8 cellular contexts compared by ENCODE assay signal in genomic region chr19:41821003-41821735, GRCh38. TPM values are rescaled to one million over a fixed set of nuclear protein-coding genes. Genes with fewer than 3 reads are reported as not detected.
DNase-seq lines count a peak whose midpoint lies in the region; ATAC-seq, FAIRE-seq and TF ChIP-seq lines count a peak whose summit lies in the region.

No MANE protein-coding gene starts in this region.

- peaks cover 0 to 5% of the 10 kb centered on the region in 2 donors for H3K27me3 ChIP-seq in body of pancreas
- H3K27me3 ChIP-seq in HepG2 (ENCODE audit: control insufficient read depth in 1 of 2, insufficient read depth in 2 of 2, low read length in 2 of 2): peaks cover 0 to 6% of the 10 kb centered on the region in 2 experiments; a peak in 1 of 5 replicates

- intact Hi-C loops in Right ventricle myocardium superior (cut with DNase I) (no loop called here), left ventricle myocardium superior (cut with micrococcal nuclease) (no loop called here), body of pancreas (cut with DNase I) (no loop called here), HepG2 (cut with micrococcal nuclease; ENCODE audit: unreplicated experiment) (loop anchor here (1.0 kb wide), 1 partner anchor 28 kb away; no protein-coding TSS in a partner anchor)

- H3K36me3 ChIP-seq in body of pancreas (replicated peaks in 1 of 2; ENCODE audit: insufficient read depth in 1 of 2, low read depth in 2 of 2): no peaks in the 10 kb centered on the region
- no peaks in the 10 kb centered on the region for H3K36me3 ChIP-seq in HepG2 (replicated peaks in 1 of 2; ENCODE audit: control insufficient read depth in 1 of 2, insufficient read depth in 2 of 2, low read length in 2 of 2)

- no peak overlapping the region for H2AFZ ChIP-seq in HepG2 (ENCODE audit: low read length)

- H4K20me1 ChIP-seq in HepG2 (ENCODE audit: insufficient read depth, low read length): no peaks in the 10 kb centered on the region

- H3K4me3 ChIP-seq in body of pancreas (no peak overlapping the region), HepG2 (replicated peaks in 1 of 3; ENCODE audit: insufficient read depth in 1 of 3, low read depth in 2 of 3, low read length in 3 of 3) (no peak overlapping the region)

- TF ChIP-seq POLR2A in body of pancreas (IDR thresholded peaks at IDR 0.05) (no peak), HepG2 (IDR thresholded peaks at IDR 0.05; ENCODE audit: insufficient read depth in 1 of 2, low read depth in 2 of 2, low read length in 2 of 2) (no peak)

- CTCF ChIA-PET in HepG2 (lab: Yijun Ruan, JAX; ENCODE audit: low intra/inter-chr PET ratio, low total read pairs): interaction anchor here (0.7 to 1.5 kb wide), 5 partner anchors 28 to 114 kb away, joined by 3 to 20 read pairs (median 4); no protein-coding TSS in a partner anchor

- FAIRE-seq in HepG2 (lab: Jason Lieb, UNC): peak; percentile 15

- POLR2A ChIA-PET in HepG2 (lab: Yijun Ruan, JAX): no interaction called here

- H3K9me3 ChIP-seq in body of pancreas (no peaks in the 10 kb centered on the region), HepG2 (ENCODE audit: low read length) (no peaks in the 10 kb centered on the region)

- H3K79me2 ChIP-seq in HepG2 (ENCODE audit: insufficient read depth, low read length): no peaks in the 10 kb centered on the region

- DNase-seq in Right ventricle myocardium superior (peak; percentile 26), left ventricle myocardium superior (no peak), NCI-H1105 treated with DMSO at 0.1 percent for 48 hours (lab: John Stamatoyannopoulos, UW) (peak; percentile 64), body of pancreas (peak; percentile 38 to 52 (median 42)), HepG2 (ENCODE audit: low spot score) (peak; percentile 41)
- peak; percentile 6 for DNase-seq in stimulated activated naive CD4-positive, alpha-beta T cell treated with Interleukin-2 at 50 U/mL for 16 hours (lab: John Stamatoyannopoulos, UW)

- BruUV-seq in HepG2 (replicated peaks; lab: Mats Ljungman, UMichigan): no TSS peak

- H3K9ac ChIP-seq in HepG2 (ENCODE audit: insufficient read depth, low read depth, low read length): no peak overlapping the region

- WGBS in body of pancreas, 2 donors: 30 to 32% methylated on average over 11 to 12 of the region's 12 CpGs
- 27% methylated on average over 11 of the region's 12 CpGs for WGBS in HepG2 (ENCODE audit: low lambda C conversion rate)

- no peaks in the 10 kb centered on the region for H3K4me1 ChIP-seq in body of pancreas
- no peaks in the 10 kb centered on the region for H3K4me1 ChIP-seq in HepG2 (ENCODE audit: insufficient read depth, low read length)

- no peak overlapping the region for H3K4me2 ChIP-seq in HepG2 (ENCODE audit: low read depth, low read length)

- in situ Hi-C loops in HepG2 (cut with HindIII; ENCODE audit: extremely low pct_ligation_motif_present, low pct_unique_long_range_greater_than_20kb): no loop called here

- peak; percentile 37 to 76 (median 70) for TF ChIP-seq CTCF in body of pancreas (IDR thresholded peaks at IDR 0.05)
- TF ChIP-seq CTCF in HepG2 (CRISPR knock-in tag; IDR thresholded peaks at IDR 0.05): peak; percentile 81

- peak; percentile 43 for ATAC-seq in Right ventricle myocardium superior (ENCODE audit: poor library complexity)
- no peak for ATAC-seq in left ventricle myocardium superior
- ATAC-seq in SK-N-SH treated with all-trans-retinoic acid at 6 μM for 48 hours: peak; percentile 82
- ATAC-seq in body of pancreas: peak; percentile 65
- ATAC-seq in HepG2: peak; percentile 80
- no peak for ATAC-seq in GM18517 (IDR thresholded peaks at IDR 0.05; ENCODE audit: unreplicated experiment)

- H3K27ac ChIP-seq in body of pancreas: no peak overlapping the region
- H3K27ac ChIP-seq in HepG2 (ENCODE audit: extremely low read length, insufficient read depth, low read length): no peak overlapping the region

- no peak for TF ChIP-seq EP300 in HepG2 (IDR thresholded peaks at IDR 0.05; ENCODE audit: low read depth in 2 of 2, low read length in 2 of 2)
- TF ChIP-seq EP300 in HepG2 (CRISPR knock-in tag; IDR thresholded peaks at IDR 0.05; ENCODE audit: borderline replicate concordance): no peak

- peak; percentile 68 for TF ChIP-seq RAD21 in HepG2 (CRISPR knock-in tag; IDR thresholded peaks at IDR 0.05)

RNA-seq across cellular contexts. Expression of gene LYPD4, which starts 23.3 kb away (rescaled TPM):
- total RNA-seq in Right ventricle myocardium superior (not detected), left ventricle myocardium superior (not detected), body of pancreas (not detected), HepG2 (2016; rRNA removed; fragmentation: Illumina TruSeq; extraction: Trizol) (not detected in 2 replicates)
- not detected in 2 replicates for total RNA-seq in HepG2 (2016; cell fraction: cytosol; rRNA removed; fragmentation: Illumina TruSeq; extraction: Trizol; ENCODE audit: low read depth)
- not detected in 2 replicates for total RNA-seq in HepG2 (2016; cell fraction: insoluble cytoplasmic fraction; rRNA removed; fragmentation: Illumina TruSeq; extraction: Trizol)
- not detected in 2 replicates for total RNA-seq in HepG2 (2016; cell fraction: membrane; rRNA removed; fragmentation: Illumina TruSeq; extraction: Trizol)
- not detected in 2 replicates for total RNA-seq in HepG2 (2016; cell fraction: nucleus; rRNA removed; fragmentation: Illumina TruSeq; extraction: Trizol)
- not detected in 2 replicates for polyA plus RNA-seq in HepG2 (2011; rRNA removed)
- polyA plus RNA-seq in HepG2 (2011; cell fraction: cytosol; rRNA removed): not detected in 2 replicates
- polyA plus RNA-seq in HepG2 (2011; cell fraction: nucleus; rRNA removed): not detected in 2 replicates
- not detected in 2 replicates for polyA plus RNA-seq in HepG2 (2012)
- not detected in 2 replicates for polyA plus RNA-seq in HepG2 (2016; cell fraction: cytosol; fragmentation: Illumina TruSeq; extraction: Trizol; ENCODE audit: low read depth)
- not detected in 2 replicates for polyA plus RNA-seq in HepG2 (2016; cell fraction: insoluble cytoplasmic fraction; fragmentation: Illumina TruSeq; extraction: Trizol; ENCODE audit: low read depth)
- polyA plus RNA-seq in HepG2 (2016; cell fraction: membrane; fragmentation: Illumina TruSeq; extraction: Trizol; ENCODE audit: low read depth): not detected in 2 replicates
- not detected in 2 replicates for polyA plus RNA-seq in HepG2 (2016; cell fraction: nucleus; fragmentation: Illumina TruSeq; extraction: Trizol; ENCODE audit: insufficient read depth, low read depth)
- polyA minus RNA-seq in HepG2 (2011; rRNA and poly(A)+ RNA removed; ENCODE audit: low replicate concordance): not detected in 2 replicates
- not detected in 2 replicates for polyA minus RNA-seq in HepG2 (2011; cell fraction: cytosol; rRNA and poly(A)+ RNA removed)
- polyA minus RNA-seq in HepG2 (2011; cell fraction: nucleus; rRNA and poly(A)+ RNA removed): not detected in 2 replicates

RNA-seq across cellular contexts. Expression of gene DMRTC2, which starts 23.7 kb away (rescaled TPM):
- total RNA-seq in Right ventricle myocardium superior (not detected), left ventricle myocardium superior (not detected), body of pancreas (not detected), HepG2 (2016; rRNA removed; fragmentation: Illumina TruSeq; extraction: Trizol) (not detected in 2 replicates)
- not detected in 2 replicates for total RNA-seq in HepG2 (2016; cell fraction: cytosol; rRNA removed; fragmentation: Illumina TruSeq; extraction: Trizol; ENCODE audit: low read depth)
- not detected in 2 replicates for total RNA-seq in HepG2 (2016; cell fraction: insoluble cytoplasmic fraction; rRNA removed; fragmentation: Illumina TruSeq; extraction: Trizol)
- total RNA-seq in HepG2 (2016; cell fraction: membrane; rRNA removed; fragmentation: Illumina TruSeq; extraction: Trizol): not detected in 2 replicates
- not detected in 2 replicates for total RNA-seq in HepG2 (2016; cell fraction: nucleus; rRNA removed; fragmentation: Illumina TruSeq; extraction: Trizol)
- polyA plus RNA-seq in HepG2 (2011; rRNA removed): not detected in 2 replicates
- polyA plus RNA-seq in HepG2 (2011; cell fraction: cytosol; rRNA removed): not detected in 2 replicates
- polyA plus RNA-seq in HepG2 (2011; cell fraction: nucleus; rRNA removed): not detected in 2 replicates
- not detected in 2 replicates for polyA plus RNA-seq in HepG2 (2012)
- not detected in 2 replicates for polyA plus RNA-seq in HepG2 (2016; cell fraction: cytosol; fragmentation: Illumina TruSeq; extraction: Trizol; ENCODE audit: low read depth)
- not detected in 2 replicates for polyA plus RNA-seq in HepG2 (2016; cell fraction: insoluble cytoplasmic fraction; fragmentation: Illumina TruSeq; extraction: Trizol; ENCODE audit: low read depth)
- not detected in 2 replicates for polyA plus RNA-seq in HepG2 (2016; cell fraction: membrane; fragmentation: Illumina TruSeq; extraction: Trizol; ENCODE audit: low read depth)
- not detected in 2 replicates for polyA plus RNA-seq in HepG2 (2016; cell fraction: nucleus; fragmentation: Illumina TruSeq; extraction: Trizol; ENCODE audit: insufficient read depth, low read depth)
- not detected in 2 replicates for polyA minus RNA-seq in HepG2 (2011; rRNA and poly(A)+ RNA removed; ENCODE audit: low replicate concordance)
- not detected in 2 replicates for polyA minus RNA-seq in HepG2 (2011; cell fraction: cytosol; rRNA and poly(A)+ RNA removed)
- not detected in 2 replicates for polyA minus RNA-seq in HepG2 (2011; cell fraction: nucleus; rRNA and poly(A)+ RNA removed)

RNA-seq across cellular contexts. Expression of gene CEACAM3, which starts 24.8 kb away (rescaled TPM):
- total RNA-seq in Right ventricle myocardium superior: not detected
- total RNA-seq in left ventricle myocardium superior: 0.32 TPM
- not detected for total RNA-seq in body of pancreas
- not detected in 2 replicates for total RNA-seq in HepG2 (2016; rRNA removed; fragmentation: Illumina TruSeq; extraction: Trizol)
- total RNA-seq in HepG2 (2016; cell fraction: cytosol; rRNA removed; fragmentation: Illumina TruSeq; extraction: Trizol; ENCODE audit: low read depth): not detected in 2 replicates
- not detected in 2 replicates for total RNA-seq in HepG2 (2016; cell fraction: insoluble cytoplasmic fraction; rRNA removed; fragmentation: Illumina TruSeq; extraction: Trizol)
- not detected in 2 replicates for total RNA-seq in HepG2 (2016; cell fraction: membrane; rRNA removed; fragmentation: Illumina TruSeq; extraction: Trizol)
- not detected in 2 replicates for total RNA-seq in HepG2 (2016; cell fraction: nucleus; rRNA removed; fragmentation: Illumina TruSeq; extraction: Trizol)
- not detected in 2 replicates for polyA plus RNA-seq in HepG2 (2011; rRNA removed)
- polyA plus RNA-seq in HepG2 (2011; cell fraction: cytosol; rRNA removed): not detected in 2 replicates
- polyA plus RNA-seq in HepG2 (2011; cell fraction: nucleus; rRNA removed): not detected in 2 replicates
- polyA plus RNA-seq in HepG2 (2012): not detected in 2 replicates
- not detected in 2 replicates for polyA plus RNA-seq in HepG2 (2016; cell fraction: cytosol; fragmentation: Illumina TruSeq; extraction: Trizol; ENCODE audit: low read depth)
- not detected in 2 replicates for polyA plus RNA-seq in HepG2 (2016; cell fraction: insoluble cytoplasmic fraction; fragmentation: Illumina TruSeq; extraction: Trizol; ENCODE audit: low read depth)
- polyA plus RNA-seq in HepG2 (2016; cell fraction: membrane; fragmentation: Illumina TruSeq; extraction: Trizol; ENCODE audit: low read depth): not detected in 2 replicates
- not detected in 2 replicates for polyA plus RNA-seq in HepG2 (2016; cell fraction: nucleus; fragmentation: Illumina TruSeq; extraction: Trizol; ENCODE audit: insufficient read depth, low read depth)
- not detected in 2 replicates for polyA minus RNA-seq in HepG2 (2011; rRNA and poly(A)+ RNA removed; ENCODE audit: low replicate concordance)
- polyA minus RNA-seq in HepG2 (2011; cell fraction: cytosol; rRNA and poly(A)+ RNA removed): not detected in 2 replicates
- not detected in 2 replicates for polyA minus RNA-seq in HepG2 (2011; cell fraction: nucleus; rRNA and poly(A)+ RNA removed)

RNA-seq across cellular contexts. Expression of gene RPS19, which starts 38.9 kb away (rescaled TPM):
- total RNA-seq in Right ventricle myocardium superior: 586 TPM
- total RNA-seq in left ventricle myocardium superior: 559 TPM
- 100 to 1,000 TPM; 454 to 832 TPM for total RNA-seq in body of pancreas
- total RNA-seq in HepG2 (2016; rRNA removed; fragmentation: Illumina TruSeq; extraction: Trizol): 4,758 and 5,028 TPM in 2 replicates
- 8,990 and 9,707 TPM in 2 replicates for total RNA-seq in HepG2 (2016; cell fraction: cytosol; rRNA removed; fragmentation: Illumina TruSeq; extraction: Trizol; ENCODE audit: low read depth)
- total RNA-seq in HepG2 (2016; cell fraction: insoluble cytoplasmic fraction; rRNA removed; fragmentation: Illumina TruSeq; extraction: Trizol): 4,892 and 5,330 TPM in 2 replicates
- 12,897 and 13,497 TPM in 2 replicates for total RNA-seq in HepG2 (2016; cell fraction: membrane; rRNA removed; fragmentation: Illumina TruSeq; extraction: Trizol)
- total RNA-seq in HepG2 (2016; cell fraction: nucleus; rRNA removed; fragmentation: Illumina TruSeq; extraction: Trizol): 1,659 and 1,838 TPM in 2 replicates
- 1,633 and 1,983 TPM in 2 replicates for polyA plus RNA-seq in HepG2 (2011; rRNA removed)
- 4,354 and 8,495 TPM in 2 replicates for polyA plus RNA-seq in HepG2 (2011; cell fraction: cytosol; rRNA removed)
- polyA plus RNA-seq in HepG2 (2011; cell fraction: nucleus; rRNA removed): 1,845 and 2,001 TPM in 2 replicates
- polyA plus RNA-seq in HepG2 (2012): 3,093 and 4,312 TPM in 2 replicates
- 10,211 and 10,944 TPM in 2 replicates for polyA plus RNA-seq in HepG2 (2016; cell fraction: cytosol; fragmentation: Illumina TruSeq; extraction: Trizol; ENCODE audit: low read depth)
- polyA plus RNA-seq in HepG2 (2016; cell fraction: insoluble cytoplasmic fraction; fragmentation: Illumina TruSeq; extraction: Trizol; ENCODE audit: low read depth): 4,747 and 4,833 TPM in 2 replicates
- polyA plus RNA-seq in HepG2 (2016; cell fraction: membrane; fragmentation: Illumina TruSeq; extraction: Trizol; ENCODE audit: low read depth): 11,477 and 11,931 TPM in 2 replicates
- 2,975 and 3,175 TPM in 2 replicates for polyA plus RNA-seq in HepG2 (2016; cell fraction: nucleus; fragmentation: Illumina TruSeq; extraction: Trizol; ENCODE audit: insufficient read depth, low read depth)
- 958 and 1,242 TPM in 2 replicates for polyA minus RNA-seq in HepG2 (2011; rRNA and poly(A)+ RNA removed; ENCODE audit: low replicate concordance)
- 1,380 TPM in 2 replicates for polyA minus RNA-seq in HepG2 (2011; cell fraction: cytosol; rRNA and poly(A)+ RNA removed)
- 385 and 466 TPM in 2 replicates for polyA minus RNA-seq in HepG2 (2011; cell fraction: nucleus; rRNA and poly(A)+ RNA removed)

RNA-seq across cellular contexts. Expression of gene CD79A, which starts 55.9 kb away (rescaled TPM):
- total RNA-seq in Right ventricle myocardium superior (not detected), left ventricle myocardium superior (not detected), body of pancreas (not detected), HepG2 (2016; rRNA removed; fragmentation: Illumina TruSeq; extraction: Trizol) (0.27 and 0.33 TPM in 2 replicates)
- 0.26 and 0.51 TPM in 2 replicates for total RNA-seq in HepG2 (2016; cell fraction: cytosol; rRNA removed; fragmentation: Illumina TruSeq; extraction: Trizol; ENCODE audit: low read depth)
- 0.24 and 0.37 TPM in 2 replicates for total RNA-seq in HepG2 (2016; cell fraction: insoluble cytoplasmic fraction; rRNA removed; fragmentation: Illumina TruSeq; extraction: Trizol)
- 0.62 TPM in 1 of 2 replicates, not detected in the other for total RNA-seq in HepG2 (2016; cell fraction: membrane; rRNA removed; fragmentation: Illumina TruSeq; extraction: Trizol)
- total RNA-seq in HepG2 (2016; cell fraction: nucleus; rRNA removed; fragmentation: Illumina TruSeq; extraction: Trizol): 0.40 TPM in 1 of 2 replicates, not detected in the other
- 0.24 and 0.30 TPM in 2 replicates for polyA plus RNA-seq in HepG2 (2011; rRNA removed)
- polyA plus RNA-seq in HepG2 (2011; cell fraction: cytosol; rRNA removed): 0.44 and 0.52 TPM in 2 replicates
- 0.31 and 0.51 TPM in 2 replicates for polyA plus RNA-seq in HepG2 (2011; cell fraction: nucleus; rRNA removed)
- 0.25 TPM in 1 of 2 replicates, not detected in the other for polyA plus RNA-seq in HepG2 (2012)
- polyA plus RNA-seq in HepG2 (2016; cell fraction: cytosol; fragmentation: Illumina TruSeq; extraction: Trizol; ENCODE audit: low read depth): 0.21 and 0.44 TPM in 2 replicates
- polyA plus RNA-seq in HepG2 (2016; cell fraction: insoluble cytoplasmic fraction; fragmentation: Illumina TruSeq; extraction: Trizol; ENCODE audit: low read depth): 0.49 and 0.52 TPM in 2 replicates
- 0.69 and 1.1 TPM in 2 replicates for polyA plus RNA-seq in HepG2 (2016; cell fraction: membrane; fragmentation: Illumina TruSeq; extraction: Trizol; ENCODE audit: low read depth)
- 0.78 and 0.95 TPM in 2 replicates for polyA plus RNA-seq in HepG2 (2016; cell fraction: nucleus; fragmentation: Illumina TruSeq; extraction: Trizol; ENCODE audit: insufficient read depth, low read depth)
- polyA minus RNA-seq in HepG2 (2011; rRNA and poly(A)+ RNA removed; ENCODE audit: low replicate concordance): 0.26 and 0.84 TPM in 2 replicates
- 0.49 TPM in 1 of 2 replicates, not detected in the other for polyA minus RNA-seq in HepG2 (2011; cell fraction: cytosol; rRNA and poly(A)+ RNA removed)
- not detected in 2 replicates for polyA minus RNA-seq in HepG2 (2011; cell fraction: nucleus; rRNA and poly(A)+ RNA removed)

Comparison
In these comparisons a context has a peak if more than half of its experiments do, and no peak if none do; other contexts are left out.
1. ATAC-seq: peak in Right ventricle myocardium superior (single experiment), SK-N-SH treated with all-trans-retinoic acid at 6 μM for 48 hours (single experiment), body of pancreas (single experiment) and HepG2 (single experiment); none in left ventricle myocardium superior (single experiment) and GM18517 (single experiment).